In the genomic region with DNA sequence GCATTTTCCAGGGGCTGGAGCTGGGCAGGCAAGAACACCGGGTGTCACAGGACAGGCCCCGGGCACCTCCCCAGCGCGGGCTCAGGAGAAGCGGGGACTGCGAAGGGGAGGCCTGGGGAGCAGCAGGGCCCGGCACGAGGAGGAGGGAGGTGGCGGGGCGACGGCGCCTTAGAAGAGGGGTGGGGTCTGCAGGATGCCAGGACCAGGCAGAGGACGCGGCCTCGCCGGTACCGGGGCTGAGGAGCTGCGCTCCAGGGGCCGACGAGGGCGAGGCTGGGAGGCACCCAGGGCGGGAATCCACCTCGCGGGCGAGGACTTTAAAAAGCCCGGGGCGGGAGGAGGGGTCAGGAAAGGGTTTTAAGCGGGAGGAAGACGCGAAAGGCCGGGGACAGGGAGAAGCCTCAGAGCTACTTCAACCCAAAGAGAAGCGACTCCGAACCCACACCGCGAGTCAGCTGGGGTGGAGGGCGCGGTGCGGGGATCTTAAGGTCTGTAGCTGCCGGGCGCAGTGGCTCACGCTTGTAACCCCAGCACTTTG, we compare ENCODE assay signal across 8 cellular contexts. TPM values are rescaled to one million over a fixed set of nuclear protein-coding genes. Genes with fewer than 3 reads are reported as not detected.
DNase-seq lines count a peak whose midpoint lies in the region; ATAC-seq and TF ChIP-seq lines count a peak whose summit lies in the region.

No MANE protein-coding gene starts in this region.

- H3K27ac ChIP-seq in body of pancreas: peak overlapping the region; percentile 19 to 70 (median 49)

- peaks cover 27% of the 10 kb centered on the region for H3K9me3 Mint-ChIP-seq in Calu3 (ENCODE audit: low read depth, unreplicated experiment)

- DNase-seq in GM06990 (ENCODE audit: extremely low read depth, insufficient read length) (peak; percentile 52), SK-N-DZ (ENCODE audit: low spot score) (peak; percentile 9), body of pancreas (peak; percentile 29 to 40 (median 34)), iPS-NIHi7 (ENCODE audit: extremely low spot score) (peak; percentile 22), Calu3 (no peak), kidney glomerular epithelial cell (lab: John Stamatoyannopoulos, UW) (no peak)

- CTCF ChIA-PET in Calu3 (lab: Charles Lee): interaction anchor here (0.7 kb wide), 1 partner anchor 285 kb away, joined by 5 read pairs; no protein-coding TSS in a partner anchor

- peaks cover 12% of the 10 kb centered on the region for H3K4me1 ChIP-seq in body of pancreas
- peaks cover 7% of the 10 kb centered on the region for H3K4me1 ChIP-seq in skeletal muscle satellite cell (ENCODE audit: control insufficient read depth, insufficient read depth, low read length)

- H3K36me3 ChIP-seq in GM06990 (ENCODE audit: control insufficient read depth, insufficient read depth, low read length) (no peaks in the 10 kb centered on the region), body of pancreas (replicated peaks in 1 of 2; ENCODE audit: insufficient read depth in 1 of 2, low read depth in 2 of 2) (peaks cover 0 to 2% of the 10 kb centered on the region in 2 donors), skeletal muscle satellite cell (ENCODE audit: insufficient read depth, low read length) (peaks cover 12% of the 10 kb centered on the region)

- H3K4me2 ChIP-seq in skeletal muscle satellite cell (ENCODE audit: low read length): peak overlapping the region; percentile 85

- BruUV-seq in Calu3 (replicated peaks; lab: Mats Ljungman, UMichigan): no TSS peak

- no peaks in the 10 kb centered on the region for H3K9me3 ChIP-seq in body of pancreas
- no peaks in the 10 kb centered on the region for H3K9me3 ChIP-seq in skeletal muscle satellite cell (replicated peaks; ENCODE audit: low read length)

- H3K27me3 ChIP-seq in GM06990 (replicated peaks; ENCODE audit: control insufficient read depth, insufficient read depth, low read length) (no peaks in the 10 kb centered on the region), body of pancreas (no peaks in the 10 kb centered on the region), skeletal muscle satellite cell (ENCODE audit: control insufficient read depth, insufficient read depth, low read length) (no peaks in the 10 kb centered on the region)

- no peak for TF ChIP-seq POLR2A in body of pancreas (IDR thresholded peaks at IDR 0.05)

- intact Hi-C loops in body of pancreas (cut with DNase I): no loop called here
- intact Hi-C loops in Calu3 (cut with micrococcal nuclease; ENCODE audit: unreplicated experiment): no loop called here

- no peak overlapping the region for H3K4me3 Mint-ChIP-seq in Calu3 (ENCODE audit: low read depth, unreplicated experiment)

- no peaks in the 10 kb centered on the region for H3K27me3 Mint-ChIP-seq in Calu3 (ENCODE audit: unreplicated experiment)

- H3K9ac ChIP-seq in skeletal muscle satellite cell (ENCODE audit: low read depth, low read length): peak overlapping the region; percentile 80

- H3K4me3 ChIP-seq in GM06990 (replicated peaks; ENCODE audit: low read depth, low read length): peak overlapping the region; percentile 60
- H3K4me3 ChIP-seq in body of pancreas: peak overlapping the region; percentile 44 to 46
- peak overlapping the region; percentile 86 for H3K4me3 ChIP-seq in skeletal muscle satellite cell (ENCODE audit: low read length)

- no peak overlapping the region for H3K27ac Mint-ChIP-seq in Calu3 (ENCODE audit: unreplicated experiment)

- H3K4me1 Mint-ChIP-seq in Calu3 (ENCODE audit: low read depth, unreplicated experiment): no peaks in the 10 kb centered on the region

- H3K36me3 Mint-ChIP-seq in Calu3 (ENCODE audit: insufficient read depth, unreplicated experiment): no peaks in the 10 kb centered on the region

- WGBS in body of pancreas, 2 donors: 0 to 1% methylated on average over 13 to 41 of the region's 41 CpGs

- peak; percentile 36 for ATAC-seq in body of pancreas
- ATAC-seq in HG02970 (IDR thresholded peaks at IDR 0.05; ENCODE audit: low FRiP score, unreplicated experiment): no peak

- TF ChIP-seq CTCF in GM06990 (IDR thresholded peaks at IDR 0.05; ENCODE audit: insufficient read depth, low read length, poor library complexity, severe bottlenecking) (no peak), body of pancreas (IDR thresholded peaks at IDR 0.05) (no peak), Calu3 (IDR thresholded peaks at IDR 0.05; ENCODE audit: unreplicated experiment) (no peak)

RNA-seq across cellular contexts. Expression of gene ZNF347, which starts 0.7 kb away (rescaled TPM):
- polyA plus RNA-seq in SK-N-DZ (2014; cell fraction: cytosol; rRNA removed): 3.0 and 3.4 TPM in 2 replicates
- 3.2 and 4.0 TPM in 2 replicates for polyA plus RNA-seq in SK-N-DZ (2014; cell fraction: nucleus; rRNA removed)
- total RNA-seq in body of pancreas: 1 to 10 TPM; 4.0 to 9.9 TPM
- 3.7 and 4.8 TPM in 2 replicates for total RNA-seq in skeletal muscle satellite cell (2012; rRNA removed)
- total RNA-seq in Calu3 (2022): not detected in 2 replicates

RNA-seq across cellular contexts. Expression of gene ZNF415, which starts 25.5 kb away (rescaled TPM):
- 4.6 and 6.0 TPM in 2 replicates for polyA plus RNA-seq in SK-N-DZ (2014; cell fraction: cytosol; rRNA removed)
- 4.7 and 8.6 TPM in 2 replicates for polyA plus RNA-seq in SK-N-DZ (2014; cell fraction: nucleus; rRNA removed)
- total RNA-seq in body of pancreas: 1 to 10 TPM; 3.9 to 6.9 TPM
- 1.5 and 2.5 TPM in 2 replicates for total RNA-seq in skeletal muscle satellite cell (2012; rRNA removed)
- total RNA-seq in Calu3 (2022): not detected in 2 replicates

RNA-seq across cellular contexts. Expression of gene ZNF665, which starts 35.0 kb away (rescaled TPM):
- polyA plus RNA-seq in SK-N-DZ (2014; cell fraction: cytosol; rRNA removed): 1.6 and 2.1 TPM in 2 replicates
- polyA plus RNA-seq in SK-N-DZ (2014; cell fraction: nucleus; rRNA removed): 0.71 and 5.8 TPM in 2 replicates
- total RNA-seq in body of pancreas (1 to 10 TPM in 1 of 2 donors, under 1 TPM in 1; 0.78 to 3.3 TPM), Calu3 (2022) (not detected in 2 replicates)
- total RNA-seq in skeletal muscle satellite cell (2012; rRNA removed): 1.5 and 2.2 TPM in 2 replicates

RNA-seq across cellular contexts. Expression of gene ZNF160, which starts 55.0 kb away (rescaled TPM):
- polyA plus RNA-seq in SK-N-DZ (2014; cell fraction: cytosol; rRNA removed): 6.6 and 7.5 TPM in 2 replicates
- polyA plus RNA-seq in SK-N-DZ (2014; cell fraction: nucleus; rRNA removed): 8.3 and 15.6 TPM in 2 replicates
- total RNA-seq in body of pancreas (10 to 100 TPM; 16.6 to 32.3 TPM), Calu3 (2022) (7.7 and 7.8 TPM in 2 replicates)
- total RNA-seq in skeletal muscle satellite cell (2012; rRNA removed): 29.7 and 35.6 TPM in 2 replicates

Comparison
In these comparisons a context has a peak if more than half of its experiments do, and no peak if none do; other contexts are left out.
1. DNase-seq: peak in GM06990 (single experiment), SK-N-DZ (single experiment), body of pancreas (4 of 4) and iPS-NIHi7 (single experiment); none in Calu3 (single experiment) and kidney glomerular epithelial cell (single experiment).
2. Peak in every context shown above with its lines, with median percentiles within 50 percentile points of each other: H3K4me3 ChIP-seq.